In the genomic region with DNA sequence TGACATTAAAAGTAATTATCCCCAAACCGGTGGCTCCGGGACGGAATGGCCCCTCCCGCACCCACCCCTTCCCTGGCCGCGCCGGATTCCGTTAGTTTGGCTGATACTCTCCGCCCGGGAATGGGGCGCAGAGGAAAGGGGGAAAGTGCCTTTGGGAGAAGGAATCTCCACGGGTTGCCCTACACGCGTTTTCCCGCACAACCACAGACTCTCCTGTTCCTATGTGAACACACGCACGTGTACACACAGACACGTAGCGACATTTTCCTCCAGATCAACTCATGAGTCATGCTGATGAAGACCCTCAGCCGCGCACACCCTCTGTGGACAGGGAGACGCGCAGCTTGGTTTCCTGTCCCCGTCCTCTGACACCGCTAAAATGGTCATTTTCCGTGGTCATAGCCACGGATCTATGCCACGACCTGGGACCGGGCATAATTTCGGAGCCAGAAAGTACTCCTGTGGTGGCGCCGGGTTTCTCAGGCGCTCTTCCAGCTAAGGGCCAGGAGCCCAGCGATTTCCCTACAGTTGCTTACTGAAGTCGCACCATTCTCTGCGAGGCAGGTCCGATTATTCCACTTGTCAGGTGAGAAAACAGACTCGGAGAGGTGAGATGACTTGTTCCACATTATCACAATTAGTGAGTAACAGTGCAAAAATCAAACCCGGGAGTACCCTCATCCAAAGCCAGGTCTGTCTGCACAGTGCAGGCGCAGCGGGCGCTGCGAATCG, we compare ENCODE assay signal across 13 cellular contexts. TPM values are rescaled to one million over a fixed set of nuclear protein-coding genes. Genes with fewer than 3 reads are reported as not detected.
DNase-seq lines count a peak whose midpoint lies in the region; ATAC-seq, FAIRE-seq and TF ChIP-seq lines count a peak whose summit lies in the region.
"Had no signal": no experiment of that assay in that cellular context is flagged by ENCODE, and none has a peak within 500 bp of the region (broad histone marks: within the 10 kb centered on the region; RNA-seq: fewer than 3 reads in every experiment).

No MANE protein-coding gene starts in this region.

- H3K9me3 ChIP-seq in BE2C (no peaks in the 10 kb centered on the region), GM12878 (replicated peaks; ENCODE audit: control insufficient read depth, insufficient read depth, low read length) (no peaks in the 10 kb centered on the region; the same call in 1 of the 3 replicates), spleen (peaks cover 0 to 3% (median 0%) of the 10 kb centered on the region in 8 donors)
- H3K9me3 ChIP-seq: esophagus muscularis mucosa had no signal

- peaks cover 36% of the 10 kb centered on the region for H4K20me1 ChIP-seq in GM23338 (replicated peaks; ENCODE audit: insufficient read depth)
- no peaks in the 10 kb centered on the region for H4K20me1 ChIP-seq in GM12878 (ENCODE audit: control insufficient read depth, insufficient read depth)

- TF ChIP-seq RAD21 in GM12878 (IDR thresholded peaks at IDR 0.05; ENCODE audit: insufficient read depth, low read depth, low read length) = no peak

- TF ChIP-seq POLR2A in GM12878 (IDR thresholded peaks at IDR 0.05; ENCODE audit: low read depth, low read length) (no peak), spleen (IDR thresholded peaks at IDR 0.05) (no peak)

- H3K27ac ChIP-seq in GM23338 (ENCODE audit: low read depth) (no peak overlapping the region), GM12878 (ENCODE audit: control insufficient read depth, insufficient read depth) (no peak overlapping the region), spleen (no peak overlapping the region)
- H3K27ac ChIP-seq: esophagus muscularis mucosa, HL-60, parathyroid adenoma had no signal

- H2AFZ ChIP-seq in GM23338 = peak overlapping the region; percentile 10; the same call in 1 of the 2 replicates
- no peak overlapping the region for H2AFZ ChIP-seq in GM12878 (ENCODE audit: control insufficient read depth, low read depth, low read length)
- H2AFZ ChIP-seq: parathyroid adenoma had no signal

- no peak for TF ChIP-seq CTCF in BE2C (IDR thresholded peaks at IDR 0.05; ENCODE audit: low read depth, low read length)
- TF ChIP-seq CTCF in GM23338 (conservative IDR thresholded peaks at IDR 0.05; ENCODE audit: low read depth in 2 of 2) = no peak
- no peak for TF ChIP-seq CTCF in GM12878 (IDR thresholded peaks at IDR 0.05 in 2 of 3, conservative IDR thresholded peaks at IDR 0.05 in 1 of 3; ENCODE audit: control insufficient read depth in 2 of 3, extremely low read depth in 1 of 3, insufficient read depth in 1 of 3, low read depth in 3 of 3, low read length in 3 of 3)
- no peak for TF ChIP-seq CTCF in nephron (IDR thresholded peaks at IDR 0.05; ENCODE audit: unreplicated experiment in 3 of 3)
- TF ChIP-seq CTCF in spleen (IDR thresholded peaks at IDR 0.05 in 8 of 11, conservative IDR thresholded peaks at IDR 0.05 in 3 of 11) = no peak

- in situ Hi-C loops in GM12878 (cut with MboI) = no loop called here

- H3K27ac Mint-ChIP-seq in GM23338 (no peak overlapping the region), nephron (no peak overlapping the region)

- POLR2A ChIA-PET in GM12878 (lab: Charles Lee) = no interaction called here

- H3K4me3 ChIP-seq in BE2C (ENCODE audit: low read depth, low read length) (peak overlapping the region; percentile 11), GM23338 (peak overlapping the region; percentile 34; the same call in 1 of the 2 replicates), GM12878 (no peak overlapping the region), spleen (peak overlapping the region in 2 of 8 donors; percentile 0 to 37)

- 33% methylated on average over 43 of the region's 44 CpGs for WGBS in GM12878 (ENCODE audit: insufficient coverage, insufficient replicate concordance, low lambda C conversion rate, missing lambda C conversion rate)
- 4 to 13% (median 6%) methylated on average over 40 to 44 of the region's 44 CpGs for WGBS in spleen, 5 donors

- H3K9me2 ChIP-seq in GM23338 (ENCODE audit: insufficient read depth) = no peaks in the 10 kb centered on the region

- peaks cover 8% of the 10 kb centered on the region; the same call in 1 of the 2 replicates for H3F3A ChIP-seq in GM23338 (replicated peaks; ENCODE audit: low read depth)

- no peak overlapping the region for H3K9ac ChIP-seq in GM12878 (ENCODE audit: control insufficient read depth, insufficient read depth, low read length)
- H3K9ac ChIP-seq: parathyroid adenoma had no signal

- intact Hi-C loops in GM12878 (cut with micrococcal nuclease; ENCODE audit: unreplicated experiment) (no loop called here), spleen (cut with DNase I; ENCODE audit: low total_unique reads) (no loop called here)

- H3K4me1 Mint-ChIP-seq in GM23338 = peaks cover 54% of the 10 kb centered on the region
- peaks cover 35% of the 10 kb centered on the region for H3K4me1 Mint-ChIP-seq in nephron

- CTCF ChIA-PET in GM12878 (lab: Yijun Ruan, JAX) = no interaction called here

- H3K4me2 ChIP-seq in GM23338 = peak overlapping the region; percentile 69; the same call in 1 of the 2 replicates
- no peak overlapping the region for H3K4me2 ChIP-seq in GM12878 (ENCODE audit: control insufficient read depth, insufficient read depth)

- H3K27me3 Mint-ChIP-seq in GM23338 (ENCODE audit: insufficient read depth, low read depth, poor library complexity) (peaks cover 100% of the 10 kb centered on the region), nephron (ENCODE audit: low read depth) (peaks cover 100% of the 10 kb centered on the region)

- SMC1A ChIA-PET in GM12878 (lab: Charles Lee; ENCODE audit: uncharacterized antibody, unreplicated experiment) = no interaction called here

- RAD21 ChIA-PET in GM12878 (lab: Charles Lee; ENCODE audit: unreplicated experiment) = no interaction called here

- no peak for ATAC-seq in GM23338
- ATAC-seq in GM12878 = no peak
- no peak for ATAC-seq in HG02798 (IDR thresholded peaks at IDR 0.05; ENCODE audit: poor library complexity, unreplicated experiment)

- H3K4me3 Mint-ChIP-seq in GM23338 (peak overlapping the region; percentile 58), nephron (peak overlapping the region in 2 of 3 experiments; percentile 5 to 46)

- no peaks in the 10 kb centered on the region for H3K79me2 ChIP-seq in GM23338 (replicated peaks; ENCODE audit: insufficient read depth)
- H3K79me2 ChIP-seq in GM12878 (ENCODE audit: control insufficient read depth, insufficient read depth, low read length) = no peaks in the 10 kb centered on the region
- H3K79me2 ChIP-seq: parathyroid adenoma had no signal

- H3K36me3 Mint-ChIP-seq in GM23338 (ENCODE audit: low read depth) (no peaks in the 10 kb centered on the region; the same call in 1 of the 3 replicates), nephron (ENCODE audit: low read depth) (no peaks in the 10 kb centered on the region)

- H3K9me3 Mint-ChIP-seq in GM23338 (peaks cover 2% of the 10 kb centered on the region; the same call in 2 of the 3 replicates), nephron (peaks cover 2% of the 10 kb centered on the region)

- H3K4me1 ChIP-seq in BE2C = peaks cover 3% of the 10 kb centered on the region; the same call in 1 of the 2 replicates
- H3K4me1 ChIP-seq in GM23338 (ENCODE audit: insufficient read depth) = peaks cover 41% of the 10 kb centered on the region
- no peaks in the 10 kb centered on the region for H3K4me1 ChIP-seq in GM12878 (ENCODE audit: control insufficient read depth, insufficient read depth, low read length)
- H3K4me1 ChIP-seq in spleen = peaks cover 22 to 57% (median 53%) of the 10 kb centered on the region in 6 donors
- H3K4me1 ChIP-seq: parathyroid adenoma had no signal

- FAIRE-seq in GM12878 (lab: Jason Lieb, UNC) = no peak
- FAIRE-seq: GM12892 had no signal

- H3K36me3 ChIP-seq in BE2C = no peaks in the 10 kb centered on the region
- no peaks in the 10 kb centered on the region; the same call in 1 of the 2 replicates for H3K36me3 ChIP-seq in GM23338 (ENCODE audit: insufficient read depth)
- H3K36me3 ChIP-seq in GM12878 (ENCODE audit: control insufficient read depth in 2 of 2, insufficient read depth in 2 of 2, low read length in 1 of 2) = no peaks in the 10 kb centered on the region
- no peaks in the 10 kb centered on the region for H3K36me3 ChIP-seq in spleen
- H3K36me3 ChIP-seq: esophagus muscularis mucosa had no signal

- TF ChIP-seq EP300 in GM12878 (IDR thresholded peaks at IDR 0.05; ENCODE audit: borderline replicate concordance in 1 of 2, control insufficient read depth in 1 of 2, low read depth in 2 of 2, low read length in 2 of 2) = no peak

- peaks cover 94% of the 10 kb centered on the region for H3K27me3 ChIP-seq in BE2C
- peaks cover 100% of the 10 kb centered on the region for H3K27me3 ChIP-seq in GM23338 (ENCODE audit: insufficient read depth)
- H3K27me3 ChIP-seq in GM12878 (replicated peaks in 1 of 2; ENCODE audit: control insufficient read depth in 2 of 2, insufficient read depth in 2 of 2, low read length in 1 of 2) = peaks cover 30 to 44% of the 10 kb centered on the region in 2 experiments
- peaks cover 17 to 100% (median 100%) of the 10 kb centered on the region in 7 donors for H3K27me3 ChIP-seq in spleen (replicated peaks in 1 of 7)

- no peak for DNase-seq in BE2C
- DNase-seq in GM23338 (ENCODE audit: low spot score) = peak; percentile 41
- no peak for DNase-seq in GM12878 (ENCODE audit: low read depth, low spot score)
- DNase-seq in LoVo (ENCODE audit: low spot score) = no peak
- no peak for DNase-seq in spleen
- no peak for DNase-seq in islet precursor cell
- DNase-seq: NCI-H1048 had no signal

- BruUV-seq in GM12878 (replicated peaks; lab: Mats Ljungman, UMichigan) = no TSS peak

TF ChIP-seq in GM12878, 131 proteins besides CTCF, POLR2A, EP300 and RAD21 (continues in another document):
- no peak for TF ChIP-seq ESRRA (IDR thresholded peaks at IDR 0.05; ENCODE audit: low read length)

RNA-seq across cellular contexts. Expression of a gene that starts 4.0 kb away (rescaled TPM):
- polyA plus RNA-seq in BE2C (2012; ENCODE audit: insufficient read depth, insufficient read length, low read depth) = not detected
- total RNA-seq in GM23338 (2014; rRNA removed; shearing (Covaris generic)) = 0.07 TPM in 1 of 2 replicates, not detected in the other
- polyA plus RNA-seq in GM23338 (2016; fragmentation: Nextera tagmentation; extraction: Ambion mirVana) = not detected in 2 replicates
- total RNA-seq in GM12878 (2013; cell fraction: nucleolus; rRNA removed) = not detected in 2 replicates
- total RNA-seq in GM12878 (2014; rRNA removed) = not detected in 2 replicates
- total RNA-seq in GM12878 (2014; rRNA removed; fragmentation: Illumina TruSeq; extraction: Trizol) = not detected in 2 replicates
- not detected in 2 replicates for total RNA-seq in GM12878 (2021)
- not detected for polyA plus RNA-seq in GM12878 (2011; ENCODE audit: low read depth)
- polyA plus RNA-seq in GM12878 (2011; rRNA removed) = not detected in 2 replicates
- polyA plus RNA-seq in GM12878 (2011; cell fraction: cytosol; rRNA removed) = not detected in 2 replicates
- polyA plus RNA-seq in GM12878 (2011; cell fraction: nucleus; rRNA removed) = not detected in 2 replicates
- polyA plus RNA-seq in GM12878 (2012) = not detected in 2 replicates
- not detected in 2 replicates for polyA plus RNA-seq in GM12878 (2014; fragmentation: Illumina TruSeq; extraction: Trizol)
- not detected for polyA plus RNA-seq in GM12878 (2014; fragmentation: Nextera tagmentation; extraction: Ambion mirVana)
- not detected in 2 replicates for polyA plus RNA-seq in GM12878 (2014; rRNA removed)
- polyA plus RNA-seq in GM12878 (2016; fragmentation: Nextera tagmentation; extraction: Ambion mirVana) = not detected
- not detected in 2 replicates for polyA minus RNA-seq in GM12878 (2011; rRNA and poly(A)+ RNA removed)
- not detected in 2 replicates for polyA minus RNA-seq in GM12878 (2011; cell fraction: cytosol; rRNA and poly(A)+ RNA removed)
- polyA minus RNA-seq in GM12878 (2011; cell fraction: nucleus; rRNA and poly(A)+ RNA removed) = not detected in 2 replicates
- under 1 TPM in 1 of 7 donors, not detected in 6; 0.14 TPM for total RNA-seq in spleen
- polyA plus RNA-seq in spleen = under 1 TPM; 0.03 to 0.15 (median 0.04) TPM
- total RNA-seq: esophagus muscularis mucosa had no signal
